In genomic region chr1:112518186-112518585, GRCh38 we compare ENCODE assay signal across 19 cellular contexts.
"Had no signal": no experiment of that assay in that cellular context is flagged by ENCODE, and none has a peak within 500 bp of the region (broad histone marks: within the 10 kb centered on the region; RNA-seq: fewer than 3 reads in every experiment).

No MANE protein-coding gene starts in this region.

- H3K36me3 ChIP-seq: SJCRH30 had no signal

- DNase-seq: KBM-7, MV-4-11, NCI-H1048, NCI-H1105, NCI-H1436 treated with DMSO at 0.1 percent for 48 hours, NCI-H1694, NCI-H187 treated with DMSO at 0.1 percent for 48 hours, NCI-H2081, NCI-H2107, NCI-H226, NCI-H446, NCI-H510A, NCI-H524 treated with DMSO at 0.1 percent for 48 hours, NCI-H69, NCI-H774, RPMI8226, SHP77 treated with DMSO at 0.1 percent for 48 hours, SJCRH30 had no signal

- FAIRE-seq: RCC 7860 had no signal

- H3K4me3 ChIP-seq: SJCRH30 had no signal

- H3K27me3 ChIP-seq: SJCRH30 had no signal

- H3K9me3 ChIP-seq: SJCRH30 had no signal

- H3K27ac ChIP-seq: SJCRH30 had no signal
